In the genomic region with DNA sequence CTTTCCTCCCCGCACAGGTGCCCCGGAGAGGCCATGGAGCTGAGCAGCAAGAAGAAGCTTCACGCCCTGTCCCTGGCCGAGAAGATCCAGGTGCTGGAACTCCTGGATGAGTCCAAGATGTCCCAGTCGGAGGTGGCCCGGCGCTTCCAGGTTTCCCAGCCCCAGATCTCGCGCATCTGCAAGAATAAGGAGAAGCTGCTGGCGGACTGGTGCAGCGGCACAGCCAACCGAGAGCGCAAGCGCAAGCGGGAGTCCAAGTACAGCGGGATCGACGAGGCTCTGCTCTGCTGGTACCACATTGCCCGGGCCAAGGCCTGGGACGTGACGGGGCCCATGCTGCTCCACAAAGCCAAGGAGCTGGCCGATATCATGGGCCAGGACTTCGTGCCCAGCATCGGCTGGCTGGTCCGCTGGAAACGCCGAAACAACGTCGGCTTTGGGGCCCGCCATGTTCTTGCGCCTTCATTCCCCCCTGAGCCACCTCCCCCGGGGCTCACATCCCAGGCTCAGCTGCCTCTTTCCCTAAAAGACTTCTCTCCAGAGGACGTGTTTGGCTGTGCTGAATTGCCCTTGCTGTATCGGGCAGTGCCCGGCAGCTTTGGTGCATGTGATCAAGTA, we compare ENCODE assay signal across 8 cellular contexts. TPM values are rescaled to one million over a fixed set of nuclear protein-coding genes. Genes with fewer than 3 reads are reported as not detected.
DNase-seq lines count a peak whose midpoint lies in the region; ATAC-seq and TF ChIP-seq lines count a peak whose summit lies in the region.

No MANE protein-coding gene starts in this region.

- 18 to 28% (median 21%) methylated on average over 31 to 35 of the region's 35 CpGs for WGBS in ovary, 3 donors

- TF ChIP-seq CTCF in VCaP (conservative IDR thresholded peaks at IDR 0.05), result no peak
- TF ChIP-seq CTCF in fibroblast of pulmonary artery (IDR thresholded peaks at IDR 0.05; ENCODE audit: low read length, missing control alignments), result no peak
- no peak for TF ChIP-seq CTCF in ovary (IDR thresholded peaks at IDR 0.05)

- no peak for ATAC-seq in GM19463 (IDR thresholded peaks at IDR 0.05; ENCODE audit: unreplicated experiment)

- H3K4me1 ChIP-seq in ovary (ENCODE audit: insufficient read depth), result peaks cover 15% of the 10 kb centered on the region

- peak; percentile 60 for DNase-seq in DMS79 treated with DMSO at 0.1 percent for 48 hours (lab: John Stamatoyannopoulos, UW)
- DNase-seq in fibroblast of pulmonary artery (ENCODE audit: low read depth), result peak; percentile 42
- peak in 3 of 5 donors; percentile 48 to 67 (median 60) for DNase-seq in ovary
- no peak for DNase-seq in NCI-H774 (lab: John Stamatoyannopoulos, UW)
- DNase-seq in activated CD4-positive, CD25-positive, alpha-beta regulatory T cell treated with anti-CD3 and anti-CD28 coated beads, Interleukin-2, amount 50 U/mL, for 72 hours, result no peak
- no peak for DNase-seq in activated effector memory CD4-positive, alpha-beta T cell treated with Interleukin-2 at 50 U/mL for 16 hours

- H3K4me3 ChIP-seq in fibroblast of pulmonary artery (replicated peaks; ENCODE audit: low read depth, low read length) (peak overlapping the region; percentile 24), ovary (peak overlapping the region; percentile 63)

- no peaks in the 10 kb centered on the region for H3K27me3 ChIP-seq in ovary

- H3K27ac ChIP-seq in VCaP (peak overlapping the region; percentile 83), ovary (no peak overlapping the region)

- H3K36me3 ChIP-seq in ovary, result no peaks in the 10 kb centered on the region

- TF ChIP-seq POLR2A in ovary (IDR thresholded peaks at IDR 0.05), result no peak

- TF ChIP-seq EP300 in ovary (IDR thresholded peaks at IDR 0.05), result no peak

- intact Hi-C loops in ovary (cut with DNase I), result no loop called here

- no peaks in the 10 kb centered on the region for H3K9me3 ChIP-seq in ovary

RNA-seq across cellular contexts. Expression of a gene that starts 1.3 kb away (rescaled TPM):
- under 1 TPM in 6 of 7 donors, not detected in 1; 0.11 to 0.72 (median 0.34) TPM for total RNA-seq in ovary
- polyA plus RNA-seq in ovary, result under 1 TPM in 1 of 2 donors, not detected in 1; 0.31 TPM

RNA-seq across cellular contexts. Expression of a gene that starts 22.2 kb away (rescaled TPM):
- total RNA-seq in ovary, result 10 to 100 TPM; 49.7 to 99.1 (median 85.4) TPM
- 10 to 100 TPM; 52.0 to 78.4 TPM for polyA plus RNA-seq in ovary

RNA-seq across cellular contexts. Expression of a gene that starts 26.6 kb away (rescaled TPM):
- total RNA-seq in ovary, result 1 to 10 TPM; 3.2 to 8.7 (median 4.6) TPM
- 1 to 10 TPM; 2.7 to 3.4 TPM for polyA plus RNA-seq in ovary

RNA-seq across cellular contexts. Expression of a gene that starts 30.6 kb away (rescaled TPM):
- total RNA-seq in ovary, result 10 to 100 TPM; 21.2 to 41.7 (median 25.5) TPM
- polyA plus RNA-seq in ovary, result 10 to 100 TPM in 1 of 2 donors, 1 to 10 TPM in 1; 4.3 to 15.8 TPM

RNA-seq across cellular contexts. Expression of a gene that starts 41.2 kb away (rescaled TPM):
- 10 to 100 TPM; 13.7 to 46.9 (median 20.1) TPM for total RNA-seq in ovary
- polyA plus RNA-seq in ovary, result 1 to 10 TPM in 1 of 2 donors, under 1 TPM in 1; 0.48 to 8.0 TPM

Comparison
In these comparisons a context has a peak if more than half of its experiments do, and no peak if none do; other contexts are left out.
1. DNase-seq: peak in DMS79 treated with DMSO at 0.1 percent for 48 hours (single experiment), fibroblast of pulmonary artery (single experiment) and ovary (3 of 5); none in NCI-H774 (single experiment), activated CD4-positive, CD25-positive, alpha-beta regulatory T cell treated with anti-CD3 and anti-CD28 coated beads, Interleukin-2, amount 50 U/mL, for 72 hours (single experiment) and activated effector memory CD4-positive, alpha-beta T cell treated with Interleukin-2 at 50 U/mL for 16 hours (single experiment).